ENCODE assay signal across 8 cellular contexts in genomic region chr9:137294684-137295312, GRCh38. TPM values are rescaled to one million over a fixed set of nuclear protein-coding genes. Genes with fewer than 3 reads are reported as not detected.
A peak's percentile ranks its signal among the peaks of the same experiment; 100 is the strongest.
DNase-seq lines count a peak whose midpoint lies in the region; ATAC-seq, FAIRE-seq and TF ChIP-seq lines count a peak whose summit lies in the region.

No MANE protein-coding gene starts in this region.

- TF ChIP-seq CTCF in esophagus squamous epithelium (IDR thresholded peaks at IDR 0.05) (peak in 2 of 6 experiments; percentile 18 to 29), prostate gland (IDR thresholded peaks at IDR 0.05) (peak in 1 of 4 experiments; percentile 16)

- WGBS in esophagus squamous epithelium, 2 donors = 17 to 22% methylated on average over 8 to 21 of the region's 39 CpGs
- WGBS in prostate gland = 22% methylated on average over 39 of the region's 39 CpGs

- peak overlapping the region in 2 of 4 donors; percentile 83 to 85 for H3K27ac ChIP-seq in esophagus squamous epithelium
- H3K27ac ChIP-seq in prostate gland = peak overlapping the region; percentile 72 to 94

- FAIRE-seq in GM12891 (lab: Jason Lieb, UNC) = no peak

- H3K4me3 ChIP-seq in esophagus squamous epithelium = peak overlapping the region; percentile 29 to 71 (median 50)
- peak overlapping the region; percentile 31 to 51 for H3K4me3 ChIP-seq in prostate gland

- in situ Hi-C loops in SK-MEL-5 (cut with HindIII; ENCODE audit: low pct_unique_long_range_greater_than_20kb, low sequenced_read_pairs) = no loop called here

- H3K4me1 ChIP-seq in esophagus squamous epithelium (peaks cover 21 to 63% (median 25%) of the 10 kb centered on the region in 3 donors), prostate gland (replicated peaks) (peaks cover 12% of the 10 kb centered on the region)

- TF ChIP-seq POLR2A in esophagus squamous epithelium (IDR thresholded peaks at IDR 0.05) (no peak), prostate gland (IDR thresholded peaks at IDR 0.05) (no peak), GM12891 (IDR thresholded peaks at IDR 0.05; ENCODE audit: low read depth, low read length) (no peak)

- peaks cover 0 to 7% (median 5%) of the 10 kb centered on the region in 3 donors for H3K9me3 ChIP-seq in esophagus squamous epithelium
- no peaks in the 10 kb centered on the region for H3K9me3 ChIP-seq in prostate gland

- H3K36me3 ChIP-seq in esophagus squamous epithelium (peaks cover 0 to 15% (median 0%) of the 10 kb centered on the region in 3 donors), prostate gland (no peaks in the 10 kb centered on the region)

- DNase-seq in NCI-H1694 treated with DMSO at 0.1 percent for 48 hours (lab: John Stamatoyannopoulos, UW) = peak; percentile 16
- DNase-seq in NCI-H1694 (lab: John Stamatoyannopoulos, UW) = no peak
- peak; percentile 37 for DNase-seq in SK-MEL-5 (ENCODE audit: low read depth, low spot score)
- DNase-seq in esophagus squamous epithelium (lab: John Stamatoyannopoulos, UW) = no peak
- no peak for DNase-seq in prostate gland (ENCODE audit: low spot score)
- no peak for DNase-seq in GM12891 (ENCODE audit: insufficient read length, low spot score)
- DNase-seq in OCI-M2 (lab: John Stamatoyannopoulos, UW; ENCODE audit: unreplicated experiment) = no peak

- intact Hi-C loops in esophagus squamous epithelium (cut with DNase I) = loop anchor here (5.0 to 10.0 kb wide), 2 partner anchors 113 to 140 kb away; no protein-coding TSS in a partner anchor
- intact Hi-C loops in prostate gland (cut with DNase I) = loop anchor here (10.0 kb wide), 2 partner anchors 110 to 230 kb away; no protein-coding TSS in a partner anchor

- peaks cover 0 to 79% (median 4%) of the 10 kb centered on the region in 4 donors for H3K27me3 ChIP-seq in esophagus squamous epithelium
- H3K27me3 ChIP-seq in prostate gland (replicated peaks; ENCODE audit: insufficient read depth) = no peaks in the 10 kb centered on the region

- no peak for ATAC-seq in HG03571 (IDR thresholded peaks at IDR 0.05; ENCODE audit: unreplicated experiment)

TF ChIP-seq in GM12891, 5 proteins besides CTCF, POLR2A, EP300 and RAD21:
- TF ChIP-seq TAF1 (IDR thresholded peaks at IDR 0.05; ENCODE audit: low read depth, low read length) (no peak), PAX5 (IDR thresholded peaks at IDR 0.05; ENCODE audit: insufficient read depth, low read length, severe bottlenecking) (no peak), SPI1 (IDR thresholded peaks at IDR 0.05; ENCODE audit: low read depth, low read length) (no peak), POLR2AphosphoS5 (IDR thresholded peaks at IDR 0.05; ENCODE audit: low read depth, low read length) (no peak), POU2F2 (IDR thresholded peaks at IDR 0.05; ENCODE audit: low read depth, low read length) (no peak)

RNA-seq across cellular contexts. Expression of gene NRARP, which starts 7.3 kb away (rescaled TPM):
- 0.50 and 0.67 TPM in 2 replicates for total RNA-seq in SK-MEL-5 (2014; rRNA removed; shearing (Covaris generic))
- 1.9 and 2.2 TPM in 2 replicates for polyA plus RNA-seq in SK-MEL-5 (2015; cell fraction: cytosol; rRNA removed)
- 0.51 TPM in 1 of 2 replicates, not detected in the other for polyA plus RNA-seq in SK-MEL-5 (2015; cell fraction: nucleus; rRNA removed)
- total RNA-seq in esophagus squamous epithelium (10 to 100 TPM; 19.6 to 33.9 (median 27.5) TPM), prostate gland (10 to 100 TPM; 22.4 to 24.3 TPM)
- polyA plus RNA-seq in GM12891 (2012; ENCODE audit: low read depth, missing spikeins) = 3.0 TPM

RNA-seq across cellular contexts. Expression of gene TOR4A, which starts 17.3 kb away (rescaled TPM):
- total RNA-seq in SK-MEL-5 (2014; rRNA removed; shearing (Covaris generic)) = 0.03 and 0.13 TPM in 2 replicates
- polyA plus RNA-seq in SK-MEL-5 (2015; cell fraction: cytosol; rRNA removed) = 0.20 and 0.33 TPM in 2 replicates
- 0.04 and 0.22 TPM in 2 replicates for polyA plus RNA-seq in SK-MEL-5 (2015; cell fraction: nucleus; rRNA removed)
- total RNA-seq in esophagus squamous epithelium (10 to 100 TPM in 3 of 4 donors, 1 to 10 TPM in 1; 8.8 to 17.5 (median 13.5) TPM), prostate gland (1 to 10 TPM; 1.6 to 7.3 TPM)
- 5.2 TPM for polyA plus RNA-seq in GM12891 (2012; ENCODE audit: low read depth, missing spikeins)

RNA-seq across cellular contexts. Expression of gene NELFB, which starts 39.7 kb away (rescaled TPM):
- total RNA-seq in SK-MEL-5 (2014; rRNA removed; shearing (Covaris generic)) = 47.3 and 47.4 TPM in 2 replicates
- polyA plus RNA-seq in SK-MEL-5 (2015; cell fraction: cytosol; rRNA removed) = 81.8 and 90.6 TPM in 2 replicates
- 53.3 and 54.8 TPM in 2 replicates for polyA plus RNA-seq in SK-MEL-5 (2015; cell fraction: nucleus; rRNA removed)
- total RNA-seq in esophagus squamous epithelium = 10 to 100 TPM; 26.1 to 41.4 (median 35.2) TPM
- total RNA-seq in prostate gland = 10 to 100 TPM; 44.9 to 82.1 TPM
- polyA plus RNA-seq in GM12891 (2012; ENCODE audit: low read depth, missing spikeins) = 30.7 TPM

RNA-seq across cellular contexts. Expression of gene STPG3, which starts 43.7 kb away (rescaled TPM):
- total RNA-seq in SK-MEL-5 (2014; rRNA removed; shearing (Covaris generic)) = not detected in 2 replicates
- not detected in 2 replicates for polyA plus RNA-seq in SK-MEL-5 (2015; cell fraction: cytosol; rRNA removed)
- polyA plus RNA-seq in SK-MEL-5 (2015; cell fraction: nucleus; rRNA removed) = not detected in 2 replicates
- total RNA-seq in esophagus squamous epithelium = not detected
- 1 to 10 TPM in 1 of 2 donors, not detected in 1; 4.2 TPM for total RNA-seq in prostate gland
- 0.28 TPM for polyA plus RNA-seq in GM12891 (2012; ENCODE audit: low read depth, missing spikeins)

RNA-seq across cellular contexts. Expression of gene TUBB4B, which starts 53.7 kb away (rescaled TPM):
- total RNA-seq in SK-MEL-5 (2014; rRNA removed; shearing (Covaris generic)) = 66.1 and 81.2 TPM in 2 replicates
- 403 and 491 TPM in 2 replicates for polyA plus RNA-seq in SK-MEL-5 (2015; cell fraction: cytosol; rRNA removed)
- polyA plus RNA-seq in SK-MEL-5 (2015; cell fraction: nucleus; rRNA removed) = 187 and 188 TPM in 2 replicates
- total RNA-seq in esophagus squamous epithelium (100 to 1,000 TPM; 367 to 753 (median 540) TPM), prostate gland (100 to 1,000 TPM; 279 to 484 TPM)
- polyA plus RNA-seq in GM12891 (2012; ENCODE audit: low read depth, missing spikeins) = 199 TPM

Comparison
In these comparisons a context has a peak if more than half of its experiments do, and no peak if none do; other contexts are left out.
1. DNase-seq: peak in NCI-H1694 treated with DMSO at 0.1 percent for 48 hours (single experiment) and SK-MEL-5 (single experiment); none in NCI-H1694 (single experiment), esophagus squamous epithelium (single experiment), prostate gland (single experiment), GM12891 (single experiment) and OCI-M2 (single experiment).
2. RNA of gene NRARP, which starts 7.3 kb away (total RNA-seq): 19.6 to 33.9 TPM in esophagus squamous epithelium and 22.4 to 24.3 TPM in prostate gland; 0.50 to 0.67 TPM in SK-MEL-5; every median in the first group is over 10 times any median in the second.